ENCODE assay signal across 1 cellular context in the genomic region with DNA sequence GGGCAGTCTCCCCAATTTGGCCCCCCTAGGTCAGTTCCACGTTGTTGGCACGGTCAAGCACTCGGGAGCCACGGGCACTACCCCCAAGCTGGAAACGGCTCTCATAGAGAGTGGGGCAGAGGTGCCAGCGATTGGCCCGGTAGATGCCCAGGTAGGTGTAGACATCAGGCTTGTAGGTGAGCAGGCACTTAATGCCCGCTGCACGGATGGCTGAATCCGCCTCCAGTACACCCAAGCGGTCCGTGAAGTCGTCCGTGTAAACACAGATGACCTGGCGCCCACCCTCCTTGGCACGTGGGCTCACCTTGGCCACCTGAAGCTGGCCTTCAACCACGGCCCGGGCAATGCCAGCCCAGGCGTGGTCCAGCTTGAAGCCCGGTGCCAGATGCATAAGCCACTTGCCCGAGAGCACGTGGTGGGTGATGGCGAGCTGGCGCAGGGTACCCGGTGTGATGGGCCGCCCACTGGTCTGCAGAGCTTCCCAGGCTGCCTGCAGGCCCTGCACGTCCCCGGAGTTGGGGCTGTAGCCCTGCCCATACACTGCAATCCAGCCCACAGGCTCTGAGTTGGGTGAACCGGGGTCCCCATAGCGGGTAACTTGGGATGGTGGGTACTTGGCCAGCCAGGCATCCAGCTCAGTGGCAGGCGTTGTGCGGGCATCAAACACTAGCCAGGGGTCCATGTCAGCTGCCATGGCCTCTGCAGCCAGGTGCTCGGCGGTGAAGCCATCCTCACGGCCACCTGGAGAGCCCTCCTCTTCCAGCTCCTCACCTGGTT.
TF ChIP-seq lines count a peak whose summit lies in the region.

No MANE protein-coding gene starts in this region.

TF ChIP-seq in K562, 482 proteins besides CTCF, POLR2A, EP300 and RAD21:
- TF ChIP-seq NR1H2 (CRISPR knock-in tag; IDR thresholded peaks at IDR 0.05) (no peak), RBM14 (IDR thresholded peaks at IDR 0.05; ENCODE audit: borderline replicate concordance, insufficient read depth, low read depth, low read length) (0 out of 2 replicates have a peak, but pooled peaks have one; percentile 82), ZNF766 (CRISPR knock-in tag; conservative IDR thresholded peaks at IDR 0.05) (no peak), RBFOX2 (IDR thresholded peaks at IDR 0.05; ENCODE audit: low read depth, low read length) (peak; percentile 66), POLR2G (IDR thresholded peaks at IDR 0.05; ENCODE audit: low read depth, low read length) (peak; percentile 70), FOXP1 (CRISPR knock-in tag; IDR thresholded peaks at IDR 0.05) (0 out of 2 replicates have a peak, but pooled peaks have one; percentile 8), CBFB (CRISPR knock-in tag; IDR thresholded peaks at IDR 0.05) (0 out of 2 replicates have a peak, but pooled peaks have one; percentile 40), HNRNPL (IDR thresholded peaks at IDR 0.05; ENCODE audit: low read depth, low read length) (peak; percentile 89; the same call in 1 of the 2 replicates), PURB (CRISPR knock-in tag; IDR thresholded peaks at IDR 0.05; ENCODE audit: low read depth) (no peak), GTF2E2 (tag; IDR thresholded peaks at IDR 0.05) (0 out of 2 replicates have a peak, but pooled peaks have one; percentile 7)
TF ChIP-seq in K562: peak in this region for 7.
